In genomic region chr7:69656890-69657289, GRCh38 we compare ENCODE assay signal across 10 cellular contexts. TPM values are rescaled to one million over a fixed set of nuclear protein-coding genes. Genes with fewer than 3 reads are reported as not detected.
DNase-seq lines count a peak whose midpoint lies in the region; ATAC-seq, FAIRE-seq and TF ChIP-seq lines count a peak whose summit lies in the region.
"Had no signal": no experiment of that assay in that cellular context is flagged by ENCODE, and none has a peak within 500 bp of the region (broad histone marks: within the 10 kb centered on the region; RNA-seq: fewer than 3 reads in every experiment).

No MANE protein-coding gene starts in this region.

- 12% methylated on average over 5 of the region's 5 CpGs for WGBS in mammary epithelial cell (ENCODE audit: low coverage, missing lambda C conversion rate)

- no peaks in the 10 kb centered on the region for H3K79me2 ChIP-seq in mammary epithelial cell (ENCODE audit: insufficient read depth, low read length)

- no peak overlapping the region for H3K4me2 ChIP-seq in mammary epithelial cell (ENCODE audit: insufficient read depth, low read depth, low read length)

- TF ChIP-seq CTCF in breast epithelium (IDR thresholded peaks at IDR 0.05) (no peak), mammary epithelial cell (conservative IDR thresholded peaks at IDR 0.05 in 1 of 2, IDR thresholded peaks at IDR 0.05 in 1 of 2; ENCODE audit: extremely low read depth in 1 of 2, insufficient read depth in 1 of 2, low read depth in 1 of 2, low read length in 2 of 2) (no peak), type B pancreatic cell (conservative IDR thresholded peaks at IDR 0.05) (no peak)

- H3K4me3 ChIP-seq in breast epithelium (peak overlapping the region in 1 of 3 donors; percentile 24), mammary epithelial cell (replicated peaks in 1 of 3; ENCODE audit: insufficient read depth in 1 of 3, low read depth in 2 of 3, low read length in 3 of 3) (no peak overlapping the region), H7 (ENCODE audit: insufficient read depth, low read depth, low read length) (no peak overlapping the region)

- CTCF ChIA-PET in mammary epithelial cell (lab: Charles Lee; ENCODE audit: low non-redundant PET), result no interaction called here
- CTCF ChIA-PET in activated CD8-positive, alpha-beta T cell treated with anti-CD3 and anti-CD28 coated beads, Interleukin-2, amount 10 ng/mL, durations not matched to agents 7 days and 5 days (lab: Charles Lee), result no interaction called here

- H3K9me3 ChIP-seq in breast epithelium (no peaks in the 10 kb centered on the region), mammary epithelial cell (replicated peaks; ENCODE audit: insufficient read depth, low read length) (peaks cover 11% of the 10 kb centered on the region)

- H3K27ac Mint-ChIP-seq in type B pancreatic cell, result peak overlapping the region; percentile 70
- H3K27ac Mint-ChIP-seq in activated CD8-positive, alpha-beta T cell treated with anti-CD3 and anti-CD28 coated beads, Interleukin-2, amount 10 ng/mL, durations not matched to agents 7 days and 5 days, result no peak overlapping the region
- H3K27ac Mint-ChIP-seq: memory B cell had no signal

- H3K9ac ChIP-seq in mammary epithelial cell (ENCODE audit: insufficient read depth, low read length), result no peak overlapping the region

- in situ Hi-C loops in mammary epithelial cell (cut with MboI; ENCODE audit: low sequenced_read_pairs in 2 of 2), result no loop called here

- intact Hi-C loops in breast epithelium (cut with DNase I; ENCODE audit: low total_unique reads) (no loop called here), mammary epithelial cell (cut with micrococcal nuclease) (loop anchor here (10.0 kb wide), 1 partner anchor 128 kb away; no protein-coding TSS in a partner anchor)

- H4K20me1 ChIP-seq in mammary epithelial cell (ENCODE audit: insufficient read depth, low read length), result no peaks in the 10 kb centered on the region

- ATAC-seq in activated CD8-positive, alpha-beta T cell treated with anti-CD3 and anti-CD28 coated beads, Interleukin-2, amount 10 ng/mL, durations not matched to agents 7 days and 5 days, result no peak

- H3K36me3 Mint-ChIP-seq in type B pancreatic cell, result no peaks in the 10 kb centered on the region
- no peaks in the 10 kb centered on the region for H3K36me3 Mint-ChIP-seq in activated CD8-positive, alpha-beta T cell treated with anti-CD3 and anti-CD28 coated beads, Interleukin-2, amount 10 ng/mL, durations not matched to agents 7 days and 5 days (ENCODE audit: low read depth)
- H3K36me3 Mint-ChIP-seq: memory B cell had no signal

- H3K4me1 Mint-ChIP-seq in type B pancreatic cell (ENCODE audit: unreplicated experiment), result peaks cover 73% of the 10 kb centered on the region
- H3K4me1 Mint-ChIP-seq in activated CD8-positive, alpha-beta T cell treated with anti-CD3 and anti-CD28 coated beads, Interleukin-2, amount 10 ng/mL, durations not matched to agents 7 days and 5 days (ENCODE audit: low read depth), result no peaks in the 10 kb centered on the region

- no TSS peak for BruUV-seq in mammary epithelial cell (replicated peaks; lab: Mats Ljungman, UMichigan)

- no peaks in the 10 kb centered on the region for H3K27me3 Mint-ChIP-seq in type B pancreatic cell
- peaks cover 9% of the 10 kb centered on the region for H3K27me3 Mint-ChIP-seq in activated CD8-positive, alpha-beta T cell treated with anti-CD3 and anti-CD28 coated beads, Interleukin-2, amount 10 ng/mL, durations not matched to agents 7 days and 5 days (ENCODE audit: low read depth)
- H3K27me3 Mint-ChIP-seq: memory B cell had no signal

- dilution Hi-C loops in mammary epithelial cell (cut with HindIII; ENCODE audit: low sequenced_read_pairs), result no loop called here

- FAIRE-seq in GM12891 (lab: Jason Lieb, UNC), result no peak

- POLR2A ChIA-PET in activated CD8-positive, alpha-beta T cell treated with anti-CD3 and anti-CD28 coated beads, Interleukin-2, amount 10 ng/mL, durations not matched to agents 7 days and 5 days (lab: Charles Lee), result no interaction called here

- peak in 1 of 2 donors; percentile 43 for DNase-seq in breast epithelium (ENCODE audit: low spot score in 2 of 2)
- DNase-seq in mammary epithelial cell, result no peak
- peak; percentile 12 for DNase-seq in cerebellum (ENCODE audit: low spot score)
- peak; percentile 7 for DNase-seq in kidney tubule cell (ENCODE audit: low spot score)
- no peak for DNase-seq in type B pancreatic cell (ENCODE audit: extremely low spot score, unreplicated experiment)
- DNase-seq in H7, result no peak
- DNase-seq in activated CD8-positive, alpha-beta T cell treated with anti-CD3 and anti-CD28 coated beads, Interleukin-2, amount 10 ng/mL, durations not matched to agents 7 days and 5 days, result no peak
- DNase-seq in GM12891 (ENCODE audit: insufficient read length, low spot score), result no peak
- DNase-seq: AML-193 had no signal

- no peak overlapping the region for H2AFZ ChIP-seq in mammary epithelial cell (ENCODE audit: low read depth, low read length)

- peaks cover 5 to 22% of the 10 kb centered on the region in 2 donors for H3K4me1 ChIP-seq in breast epithelium
- no peaks in the 10 kb centered on the region for H3K4me1 ChIP-seq in mammary epithelial cell (ENCODE audit: insufficient read depth, low read length)

- TF ChIP-seq POLR2A in breast epithelium (IDR thresholded peaks at IDR 0.05) (no peak), GM12891 (IDR thresholded peaks at IDR 0.05; ENCODE audit: low read depth, low read length) (no peak)

- H3K27ac ChIP-seq in breast epithelium, result peak overlapping the region; percentile 78
- H3K27ac ChIP-seq in mammary epithelial cell (ENCODE audit: insufficient read depth, low read depth, low read length), result no peak overlapping the region

- H3K4me3 Mint-ChIP-seq in type B pancreatic cell, result no peak overlapping the region
- H3K4me3 Mint-ChIP-seq in activated CD8-positive, alpha-beta T cell treated with anti-CD3 and anti-CD28 coated beads, Interleukin-2, amount 10 ng/mL, durations not matched to agents 7 days and 5 days, result no peak overlapping the region
- H3K4me3 Mint-ChIP-seq: memory B cell had no signal

- no peaks in the 10 kb centered on the region for H3K36me3 ChIP-seq in breast epithelium
- no peaks in the 10 kb centered on the region for H3K36me3 ChIP-seq in mammary epithelial cell (ENCODE audit: insufficient read depth, low read length)
- no peaks in the 10 kb centered on the region for H3K36me3 ChIP-seq in H7 (replicated peaks; ENCODE audit: control insufficient read depth, insufficient read depth, low read length)

- no peaks in the 10 kb centered on the region for H3K9me3 Mint-ChIP-seq in type B pancreatic cell
- no peaks in the 10 kb centered on the region for H3K9me3 Mint-ChIP-seq in activated CD8-positive, alpha-beta T cell treated with anti-CD3 and anti-CD28 coated beads, Interleukin-2, amount 10 ng/mL, durations not matched to agents 7 days and 5 days (ENCODE audit: insufficient read depth)
- H3K9me3 Mint-ChIP-seq: memory B cell had no signal

- H3K27me3 ChIP-seq in breast epithelium, result no peaks in the 10 kb centered on the region
- no peaks in the 10 kb centered on the region for H3K27me3 ChIP-seq in mammary epithelial cell (ENCODE audit: insufficient read depth, low read length)
- no peaks in the 10 kb centered on the region for H3K27me3 ChIP-seq in H7 (ENCODE audit: control insufficient read depth, insufficient read depth, low read length)

TF ChIP-seq in GM12891, 5 proteins besides CTCF, POLR2A, EP300 and RAD21:
- TF ChIP-seq SPI1 (IDR thresholded peaks at IDR 0.05; ENCODE audit: low read depth, low read length) (no peak), POU2F2 (IDR thresholded peaks at IDR 0.05; ENCODE audit: low read depth, low read length) (no peak), POLR2AphosphoS5 (IDR thresholded peaks at IDR 0.05; ENCODE audit: low read depth, low read length) (no peak), PAX5 (IDR thresholded peaks at IDR 0.05; ENCODE audit: insufficient read depth, low read length, severe bottlenecking) (no peak), TAF1 (IDR thresholded peaks at IDR 0.05; ENCODE audit: low read depth, low read length) (no peak)

RNA-seq across cellular contexts. Expression of gene AUTS2, which starts 58.6 kb away (rescaled TPM):
- total RNA-seq in breast epithelium, result 10 to 100 TPM; 31.5 to 94.3 (median 81.3) TPM
- total RNA-seq in mammary epithelial cell, result 10 to 100 TPM in 1 of 2 donors, 1 to 10 TPM in 1; 7.3 to 27.2 TPM
- 2.1 TPM for polyA plus RNA-seq in mammary epithelial cell
- polyA minus RNA-seq in mammary epithelial cell, result 20.9 TPM
- total RNA-seq in cerebellum, result 298 TPM
- 53.8 and 94.1 TPM in 2 replicates for total RNA-seq in type B pancreatic cell (ENCODE audit: low replicate concordance)
- total RNA-seq in H7 (2014; rRNA removed; shearing (Covaris generic)), result 14.6 and 16.1 TPM in 2 replicates
- 10 to 100 TPM; 15.2 to 16.3 TPM for total RNA-seq in activated CD8-positive, alpha-beta T cell treated with anti-CD3 and anti-CD28 coated beads, Interleukin-2, amount 10 ng/mL, durations not matched to agents 7 days and 5 days
- polyA plus RNA-seq in GM12891 (2012; ENCODE audit: low read depth, missing spikeins), result 9.2 TPM

Comparison
In these comparisons a context has a peak if more than half of its experiments do, and no peak if none do; other contexts are left out.
1. DNase-seq: peak in cerebellum (single experiment) and kidney tubule cell (single experiment); none in mammary epithelial cell (single experiment), type B pancreatic cell (single experiment), H7 (single experiment), activated CD8-positive, alpha-beta T cell treated with anti-CD3 and anti-CD28 coated beads, Interleukin-2, amount 10 ng/mL, durations not matched to agents 7 days and 5 days (single experiment) and GM12891 (single experiment).